In genomic region chr16:23510915-23511270, GRCh38 we compare ENCODE assay signal across 6 cellular contexts. TPM values are rescaled to one million over a fixed set of nuclear protein-coding genes. Genes with fewer than 3 reads are reported as not detected.
A peak's percentile ranks its signal among the peaks of the same experiment; 100 is the strongest.
DNase-seq lines count a peak whose midpoint lies in the region; ATAC-seq, FAIRE-seq and TF ChIP-seq lines count a peak whose summit lies in the region.
"Not testable (repeated sequence)": the region's sequence is repeated elsewhere in the genome, so short reads cannot be mapped to it uniquely, and the experiment has no call there.

No MANE protein-coding gene starts in this region.

- H3K9me3 ChIP-seq in DOHH2 (ENCODE audit: control insufficient read depth, insufficient read depth, low read length); RWPE2 (ENCODE audit: severe bottlenecking); astrocyte (ENCODE audit: insufficient read depth, low read depth, low read length); subcutaneous abdominal adipose tissue (ENCODE audit: control insufficient read depth in 5 of 5, low read length in 5 of 5): not testable (repeated sequence)

- H3K36me3 ChIP-seq in DOHH2 (ENCODE audit: control insufficient read depth, low read length) = peaks cover 53% of the 10 kb centered on the region
- not testable (repeated sequence) for H3K36me3 ChIP-seq in RWPE2 (ENCODE audit: low read depth); astrocyte (ENCODE audit: insufficient read depth, low read length); subcutaneous abdominal adipose tissue (ENCODE audit: control insufficient read depth in 5 of 5, insufficient read depth in 5 of 5, low read length in 5 of 5)

- H2AFZ ChIP-seq in astrocyte (ENCODE audit: low read depth, low read length) = peak overlapping the region; percentile 84

- not testable (repeated sequence) for H3K27me3 Mint-ChIP-seq in astrocyte (ENCODE audit: low read depth, unreplicated experiment); naive thymus-derived CD8-positive, alpha-beta T cell

- H3K79me2 ChIP-seq in DOHH2 (ENCODE audit: control insufficient read depth, low read length) = peaks cover 65% of the 10 kb centered on the region
- peaks cover 40% of the 10 kb centered on the region for H3K79me2 ChIP-seq in astrocyte (ENCODE audit: insufficient read depth, low read length)

- H3K36me3 Mint-ChIP-seq in astrocyte (ENCODE audit: low read depth, unreplicated experiment); naive thymus-derived CD8-positive, alpha-beta T cell: not testable (repeated sequence)

- ATAC-seq in RWPE2 (ENCODE audit: low read depth); naive thymus-derived CD8-positive, alpha-beta T cell: not testable (repeated sequence)

- POLR2A ChIA-PET in naive thymus-derived CD8-positive, alpha-beta T cell (lab: Charles Lee) = interaction anchor here (0.7 to 1.4 kb wide), 3 partner anchors 37 to 1335 kb away, joined by 3 to 6 read pairs (median 3); partner anchors contain the start of genes DCTN5 and PALB2

- H3K4me1 Mint-ChIP-seq in astrocyte (ENCODE audit: low read depth, unreplicated experiment) = peaks cover 17% of the 10 kb centered on the region
- H3K4me1 Mint-ChIP-seq in naive thymus-derived CD8-positive, alpha-beta T cell = peaks cover 34 to 69% (median 62%) of the 10 kb centered on the region in 4 donors

- H4K20me1 ChIP-seq in DOHH2 (ENCODE audit: control insufficient read depth, insufficient read depth, low read depth, low read length) (peaks cover 21% of the 10 kb centered on the region), astrocyte (ENCODE audit: insufficient read depth, low read length) (peaks cover 37% of the 10 kb centered on the region)

- DNase-seq in RWPE2 (ENCODE audit: low spot score); astrocyte (ENCODE audit: low read depth); fibroblast of villous mesenchyme (ENCODE audit: low read depth); naive thymus-derived CD8-positive, alpha-beta T cell: not testable (repeated sequence)

- H3K4me1 ChIP-seq in DOHH2 (ENCODE audit: control insufficient read depth, low read length) = peaks cover 68% of the 10 kb centered on the region
- H3K4me1 ChIP-seq in RWPE2 (ENCODE audit: insufficient read depth, poor library complexity, severe bottlenecking) = not testable (repeated sequence)
- peaks cover 18% of the 10 kb centered on the region for H3K4me1 ChIP-seq in astrocyte (ENCODE audit: insufficient read depth, low read length)
- H3K4me1 ChIP-seq in subcutaneous abdominal adipose tissue (ENCODE audit: control insufficient read depth in 5 of 5, insufficient read depth in 5 of 5, low read length in 5 of 5) = peaks cover 7 to 33% (median 29%) of the 10 kb centered on the region in 5 donors

- H3K4me3 Mint-ChIP-seq in astrocyte (ENCODE audit: unreplicated experiment) = peak overlapping the region; percentile 80
- H3K4me3 Mint-ChIP-seq in naive thymus-derived CD8-positive, alpha-beta T cell = peak overlapping the region; percentile 79 to 92 (median 88)

- H3K4me3 ChIP-seq in DOHH2 (ENCODE audit: low read length) (peak overlapping the region; percentile 88), RWPE2 (ENCODE audit: severe bottlenecking) (peak overlapping the region; percentile 64), astrocyte (ENCODE audit: insufficient read depth, low read depth, low read length) (peak overlapping the region; percentile 69), fibroblast of villous mesenchyme (ENCODE audit: low read depth, low read length) (peak overlapping the region; percentile 61), subcutaneous abdominal adipose tissue (ENCODE audit: low read depth in 1 of 5, low read length in 5 of 5) (peak overlapping the region; percentile 71 to 79 (median 78))

- not testable (repeated sequence) for H3K9me3 Mint-ChIP-seq in astrocyte (ENCODE audit: unreplicated experiment); naive thymus-derived CD8-positive, alpha-beta T cell

- H3K27me3 ChIP-seq in DOHH2 (ENCODE audit: control insufficient read depth, low read length); RWPE2 (ENCODE audit: insufficient read depth, poor library complexity, severe bottlenecking); astrocyte (ENCODE audit: insufficient read depth, low read length); subcutaneous abdominal adipose tissue (ENCODE audit: control insufficient read depth in 5 of 5, insufficient read depth in 4 of 5, low read length in 5 of 5): not testable (repeated sequence)

- FAIRE-seq in astrocyte (lab: Jason Lieb, UNC) = not testable (repeated sequence)

- H3K4me2 ChIP-seq in DOHH2 (ENCODE audit: low read length) (peak overlapping the region; percentile 100), astrocyte (ENCODE audit: low read length) (peak overlapping the region; percentile 88)

- not testable (repeated sequence) for TF ChIP-seq CTCF in DOHH2 (IDR thresholded peaks at IDR 0.05; ENCODE audit: low read depth, low read length, poor library complexity, severe bottlenecking); RWPE2 (IDR thresholded peaks at IDR 0.05; ENCODE audit: poor library complexity, severe bottlenecking); astrocyte (IDR thresholded peaks at IDR 0.05; ENCODE audit: insufficient read depth, low read depth, low read length); fibroblast of villous mesenchyme (IDR thresholded peaks at IDR 0.05; ENCODE audit: insufficient read depth, low read depth, low read length)

- H3F3A ChIP-seq in DOHH2 (ENCODE audit: control insufficient read depth, insufficient read depth) = peaks cover 58% of the 10 kb centered on the region

- H3K9ac ChIP-seq in astrocyte (ENCODE audit: low read length) (peak overlapping the region; percentile 83), subcutaneous abdominal adipose tissue (ENCODE audit: low read length in 5 of 5) (peak overlapping the region in 1 of 5 donors; percentile 71)

- peak overlapping the region; percentile 41 for H3K27ac Mint-ChIP-seq in astrocyte (ENCODE audit: unreplicated experiment)
- H3K27ac Mint-ChIP-seq in naive thymus-derived CD8-positive, alpha-beta T cell = peak overlapping the region; percentile 14 to 93 (median 80)

- peak overlapping the region; percentile 100 for H3K27ac ChIP-seq in DOHH2 (ENCODE audit: low read depth, low read length)
- not testable (repeated sequence) for H3K27ac ChIP-seq in RWPE2 (ENCODE audit: poor library complexity, severe bottlenecking); astrocyte (ENCODE audit: low read depth, low read length); subcutaneous abdominal adipose tissue (ENCODE audit: low read depth, low read length)

- not testable (repeated sequence) for H3K9me2 ChIP-seq in DOHH2 (replicated peaks; ENCODE audit: control insufficient read depth, low read length)

RNA-seq across cellular contexts. Expression of gene GGA2, which starts 0.6 kb away (rescaled TPM):
- total RNA-seq in astrocyte = 74.2 and 84.0 TPM in 2 replicates
- total RNA-seq in fibroblast of villous mesenchyme = 21.6 and 24.2 TPM in 2 replicates
- total RNA-seq in naive thymus-derived CD8-positive, alpha-beta T cell = 10 to 100 TPM; 87.5 to 94.6 TPM
- polyA plus RNA-seq in naive thymus-derived CD8-positive, alpha-beta T cell = 10 to 100 TPM; 37.7 to 56.7 (median 39.4) TPM

RNA-seq across cellular contexts. Expression of gene EARS2, which starts 46.3 kb away (rescaled TPM):
- total RNA-seq in astrocyte (19.4 and 24.4 TPM in 2 replicates), fibroblast of villous mesenchyme (36.3 and 38.7 TPM in 2 replicates)
- 10 to 100 TPM; 16.9 to 18.1 TPM for total RNA-seq in naive thymus-derived CD8-positive, alpha-beta T cell
- 10 to 100 TPM; 14.1 to 19.9 (median 18.3) TPM for polyA plus RNA-seq in naive thymus-derived CD8-positive, alpha-beta T cell

RNA-seq across cellular contexts. Expression of gene UBFD1, which starts 46.6 kb away (rescaled TPM):
- total RNA-seq in astrocyte (144 and 146 TPM in 2 replicates), fibroblast of villous mesenchyme (90.8 and 137 TPM in 2 replicates)
- total RNA-seq in naive thymus-derived CD8-positive, alpha-beta T cell = 10 to 100 TPM; 52.5 to 58.7 TPM
- 10 to 100 TPM; 12.2 to 15.4 (median 12.6) TPM for polyA plus RNA-seq in naive thymus-derived CD8-positive, alpha-beta T cell

RNA-seq across cellular contexts. Expression of gene COG7, which starts 57.9 kb away (rescaled TPM):
- 17.9 and 19.8 TPM in 2 replicates for total RNA-seq in astrocyte
- total RNA-seq in fibroblast of villous mesenchyme = 23.5 and 29.4 TPM in 2 replicates
- total RNA-seq in naive thymus-derived CD8-positive, alpha-beta T cell = 10 to 100 TPM; 23.3 to 26.2 TPM
- polyA plus RNA-seq in naive thymus-derived CD8-positive, alpha-beta T cell = 10 to 100 TPM in 1 of 3 donors, 1 to 10 TPM in 2; 8.4 to 10.9 (median 9.2) TPM
